14 cellular contexts compared by ENCODE assay signal in genomic region chr5:9782806-9783560, GRCh38.
A peak's percentile ranks its signal among the peaks of the same experiment; 100 is the strongest.
DNase-seq lines count a peak whose midpoint lies in the region; ATAC-seq, FAIRE-seq and TF ChIP-seq lines count a peak whose summit lies in the region.
"Had no signal": no experiment of that assay in that cellular context is flagged by ENCODE, and none has a peak within 500 bp of the region (broad histone marks: within the 10 kb centered on the region; RNA-seq: fewer than 3 reads in every experiment).

No MANE protein-coding gene starts in this region.

- H3K27ac ChIP-seq in osteoblast (ENCODE audit: low read depth, low read length) = no peak overlapping the region
- H3K27ac ChIP-seq: left ventricle myocardium inferior had no signal

- peak; percentile 84 for FAIRE-seq in endometrium (lab: Jason Lieb, UNC)

- no peaks in the 10 kb centered on the region for H3K9me3 ChIP-seq in osteoblast (ENCODE audit: low read depth, low read length)

- H3K36me3 ChIP-seq in osteoblast (ENCODE audit: insufficient read depth, low read length) = no peaks in the 10 kb centered on the region
- H3K36me3 ChIP-seq: left ventricle myocardium inferior had no signal

- DNase-seq in DMS53 treated with DMSO at 0.1 percent for 48 hours (lab: John Stamatoyannopoulos, UW; ENCODE audit: unreplicated experiment) (peak; percentile 55), M059J (ENCODE audit: low read depth) (peak; percentile 70), osteoblast (ENCODE audit: insufficient read length, low spot score, missing footprints) (peak; percentile 58), anterior cingulate cortex (lab: John Stamatoyannopoulos, UW) (no peak), kidney tubule cell (ENCODE audit: low spot score) (no peak)
- DNase-seq: activated CD8-positive, alpha-beta T cell treated with anti-CD3 and anti-CD28 coated beads, Interleukin-2, amount 10 ng/mL, durations not matched to agents 7 days and 5 days; activated naive CD4-positive, alpha-beta T cell; head of caudate nucleus; left ventricle myocardium inferior; NCI-H1694; SHP77 treated with DMSO at 0.1 percent for 48 hours had no signal

- no peak overlapping the region for H3K4me3 ChIP-seq in osteoblast (ENCODE audit: insufficient read depth, low read length)
- H3K4me3 ChIP-seq: left ventricle myocardium inferior had no signal

- ATAC-seq in GM19397 (IDR thresholded peaks at IDR 0.05; ENCODE audit: unreplicated experiment) = no peak
- ATAC-seq: activated CD8-positive, alpha-beta T cell treated with anti-CD3 and anti-CD28 coated beads, Interleukin-2, amount 10 ng/mL, durations not matched to agents 7 days and 5 days; sciatic nerve had no signal

- H3K4me1 ChIP-seq in osteoblast (ENCODE audit: insufficient read depth, low read length) = no peaks in the 10 kb centered on the region

- TF ChIP-seq CTCF in osteoblast (IDR thresholded peaks at IDR 0.05; ENCODE audit: extremely low read depth, low read depth, low read length) = no peak

- no peaks in the 10 kb centered on the region for H3K79me2 ChIP-seq in osteoblast (ENCODE audit: insufficient read depth, low read length)

- H2AFZ ChIP-seq in osteoblast (ENCODE audit: low read length) = peak overlapping the region; percentile 15

- H4K20me1 ChIP-seq in osteoblast (ENCODE audit: insufficient read depth, low read length) = no peaks in the 10 kb centered on the region

- no peak overlapping the region for H3K4me2 ChIP-seq in osteoblast (ENCODE audit: insufficient read depth, low read length)

- peaks cover 3% of the 10 kb centered on the region for H3K27me3 ChIP-seq in osteoblast (ENCODE audit: insufficient read depth, low read length)

Comparison
In these comparisons a context has a peak if more than half of its experiments do, and no peak if none do; other contexts are left out.
1. DNase-seq: peak in DMS53 treated with DMSO at 0.1 percent for 48 hours (single experiment), M059J (single experiment) and osteoblast (single experiment); none in anterior cingulate cortex (0 of 58) and kidney tubule cell (single experiment).